ENCODE assay signal across 16 cellular contexts in the genomic region with DNA sequence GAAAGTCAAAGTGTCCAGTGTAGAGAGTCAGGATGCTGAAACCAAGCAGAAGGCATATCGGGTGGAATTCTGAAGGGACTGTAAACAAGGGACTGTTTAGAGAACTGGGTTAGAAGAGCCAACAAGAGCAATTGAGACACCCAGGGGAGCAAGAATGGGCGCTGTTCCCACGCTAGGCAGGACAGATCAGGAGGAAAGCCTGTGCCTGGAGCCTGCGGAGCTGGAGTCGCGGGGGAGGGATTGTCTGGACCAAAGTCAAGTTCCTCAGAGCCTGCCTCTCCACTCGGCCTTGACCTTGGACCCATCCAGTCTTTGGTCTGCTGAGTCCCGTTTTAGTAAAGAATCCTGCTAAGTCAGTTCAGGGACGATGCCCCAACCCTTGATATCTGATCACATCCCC. TPM values are rescaled to one million over a fixed set of nuclear protein-coding genes. Genes with fewer than 3 reads are reported as not detected.
DNase-seq lines count a peak whose midpoint lies in the region; ATAC-seq and TF ChIP-seq lines count a peak whose summit lies in the region.
"Had no signal": no experiment of that assay in that cellular context is flagged by ENCODE, and none has a peak within 500 bp of the region (broad histone marks: within the 10 kb centered on the region; RNA-seq: fewer than 3 reads in every experiment).

No MANE protein-coding gene starts in this region.

- H3K4ac ChIP-seq in neuronal stem cell (ENCODE audit: low read length), result no peak overlapping the region

- H3K36me3 Mint-ChIP-seq in activated naive CD4-positive, alpha-beta T cell treated with anti-CD3 and anti-CD28 coated beads, Interleukin-2, amount 50 U/mL, for 24 hours, result no peaks in the 10 kb centered on the region
- H3K36me3 Mint-ChIP-seq in activated CD4-positive, alpha-beta T cell treated with anti-CD3 and anti-CD28 coated beads, Interleukin-2, amount 10 ng/mL, durations not matched to agents 7 days and 5 days (ENCODE audit: low read depth), result no peaks in the 10 kb centered on the region
- H3K36me3 Mint-ChIP-seq: activated naive CD4-positive, alpha-beta T cell treated with anti-CD3 and anti-CD28 coated beads, Interleukin-2, amount 50 U/mL, for 72 hours had no signal

- H3K4me3 ChIP-seq in vagina, result no peak overlapping the region
- H3K4me3 ChIP-seq in neuronal stem cell (ENCODE audit: low read length in 2 of 2), result no peak overlapping the region
- H3K4me3 ChIP-seq: A549 had no signal

- peaks cover 5% of the 10 kb centered on the region for H3K4me1 ChIP-seq in vagina
- peaks cover 2 to 10% of the 10 kb centered on the region in 2 donors for H3K4me1 ChIP-seq in neuronal stem cell (ENCODE audit: control insufficient read depth in 2 of 2, insufficient read depth in 1 of 2, low read depth in 1 of 2, low read length in 2 of 2)
- H3K4me1 ChIP-seq: A549, Caco-2 had no signal

- no peak for DNase-seq in activated naive CD4-positive, alpha-beta T cell treated with anti-CD3 and anti-CD28 coated beads, Interleukin-2, amount 50 U/mL, for 16 hours
- DNase-seq in fibroblast of the conjunctiva (ENCODE audit: low read depth), result peak; percentile 46
- DNase-seq in omental fat pad (ENCODE audit: low spot score), result no peak
- DNase-seq in vagina (ENCODE audit: extremely low spot score in 2 of 2), result no peak
- DNase-seq in COR-L47 (lab: John Stamatoyannopoulos, UW), result no peak
- DNase-seq in neuronal stem cell (ENCODE audit: low spot score), result no peak
- no peak for DNase-seq in activated CD4-positive, alpha-beta T cell treated with anti-CD3 and anti-CD28 coated beads, Interleukin-2, amount 10 ng/mL, durations not matched to agents 7 days and 5 days
- DNase-seq: activated CD8-positive, alpha-beta memory T cell treated with anti-CD3 and anti-CD28 coated beads for 24 hours; Caco-2; glutamatergic neuron; NCI-H1930; RPMI8226; T1000 had no signal

- no peak overlapping the region for H2BK120ac ChIP-seq in neuronal stem cell (ENCODE audit: low read depth, low read length)

- H3K4me1 Mint-ChIP-seq in activated naive CD4-positive, alpha-beta T cell treated with anti-CD3 and anti-CD28 coated beads, Interleukin-2, amount 50 U/mL, for 24 hours, result peaks cover 59% of the 10 kb centered on the region
- H3K4me1 Mint-ChIP-seq in activated CD4-positive, alpha-beta T cell treated with anti-CD3 and anti-CD28 coated beads, Interleukin-2, amount 10 ng/mL, durations not matched to agents 7 days and 5 days, result peaks cover 47% of the 10 kb centered on the region

- no peak overlapping the region for H3K9ac ChIP-seq in neuronal stem cell (ENCODE audit: low read depth, low read length, poor library complexity)

- H4K8ac ChIP-seq in neuronal stem cell (ENCODE audit: low read depth, low read length), result no peak overlapping the region

- POLR2A ChIA-PET in activated CD4-positive, alpha-beta T cell treated with anti-CD3 and anti-CD28 coated beads, Interleukin-2, amount 10 ng/mL, durations not matched to agents 7 days and 5 days (lab: Charles Lee), result no interaction called here

- peak overlapping the region; percentile 42 for H3K27ac ChIP-seq in vagina
- H3K27ac ChIP-seq in neuronal stem cell (replicated peaks; ENCODE audit: low read length), result no peak overlapping the region
- H3K27ac ChIP-seq: A549 had no signal

- H3K79me1 ChIP-seq in neuronal stem cell (ENCODE audit: low read depth, low read length), result peaks cover 2% of the 10 kb centered on the region

- no peak overlapping the region for H3K18ac ChIP-seq in neuronal stem cell (ENCODE audit: low read length)

- peak overlapping the region; percentile 46 for H3K27ac Mint-ChIP-seq in activated naive CD4-positive, alpha-beta T cell treated with anti-CD3 and anti-CD28 coated beads, Interleukin-2, amount 50 U/mL, for 24 hours
- H3K27ac Mint-ChIP-seq in activated CD4-positive, alpha-beta T cell treated with anti-CD3 and anti-CD28 coated beads, Interleukin-2, amount 10 ng/mL, durations not matched to agents 7 days and 5 days, result no peak overlapping the region
- H3K27ac Mint-ChIP-seq: activated naive CD4-positive, alpha-beta T cell treated with anti-CD3 and anti-CD28 coated beads, Interleukin-2, amount 50 U/mL, for 72 hours had no signal

- WGBS in neuronal stem cell (ENCODE audit: extremely low coverage in 2 of 2, insufficient read length in 2 of 2, insufficient replicate concordance in 1 of 2), 2 donors, result no CpG with 5 or more reads among the region's 9 CpGs

- no peak for TF ChIP-seq POLR2A in vagina (IDR thresholded peaks at IDR 0.05)

- H3K9me3 Mint-ChIP-seq in activated naive CD4-positive, alpha-beta T cell treated with anti-CD3 and anti-CD28 coated beads, Interleukin-2, amount 50 U/mL, for 24 hours, result no peaks in the 10 kb centered on the region
- no peaks in the 10 kb centered on the region for H3K9me3 Mint-ChIP-seq in activated CD4-positive, alpha-beta T cell treated with anti-CD3 and anti-CD28 coated beads, Interleukin-2, amount 10 ng/mL, durations not matched to agents 7 days and 5 days
- H3K9me3 Mint-ChIP-seq: activated naive CD4-positive, alpha-beta T cell treated with anti-CD3 and anti-CD28 coated beads, Interleukin-2, amount 50 U/mL, for 72 hours had no signal

- intact Hi-C loops in vagina (cut with DNase I), result no loop called here

- no peak overlapping the region for H4K91ac ChIP-seq in neuronal stem cell (ENCODE audit: low read depth, low read length, poor library complexity)

- no peaks in the 10 kb centered on the region for H3K9me3 ChIP-seq in vagina
- no peaks in the 10 kb centered on the region for H3K9me3 ChIP-seq in neuronal stem cell (replicated peaks in 1 of 2; ENCODE audit: control insufficient read depth in 2 of 2, insufficient read depth in 1 of 2, low read depth in 1 of 2, low read length in 2 of 2)
- H3K9me3 ChIP-seq: A549, Caco-2 had no signal

- CTCF ChIA-PET in activated CD4-positive, alpha-beta T cell treated with anti-CD3 and anti-CD28 coated beads, Interleukin-2, amount 10 ng/mL, durations not matched to agents 7 days and 5 days (lab: Charles Lee), result interaction anchor here (0.9 to 1.0 kb wide), 2 partner anchors 11 to 93 kb away, joined by 3 read pairs; no protein-coding TSS in a partner anchor

- TF ChIP-seq CTCF in omental fat pad (IDR thresholded peaks at IDR 0.05) (no peak), vagina (IDR thresholded peaks at IDR 0.05) (no peak)

- H2BK12ac ChIP-seq in neuronal stem cell (ENCODE audit: low read length), result no peak overlapping the region

- no peak overlapping the region for H3K14ac ChIP-seq in neuronal stem cell (ENCODE audit: low read length)

- no peak overlapping the region for H2AFZ ChIP-seq in neuronal stem cell (ENCODE audit: low read length)

- H3K27me3 ChIP-seq in vagina, result no peaks in the 10 kb centered on the region
- H3K27me3 ChIP-seq in neuronal stem cell (ENCODE audit: control insufficient read depth in 3 of 3, insufficient read depth in 3 of 3, low read depth in 1 of 3, low read length in 3 of 3), result no peaks in the 10 kb centered on the region

- H3K36me3 ChIP-seq in vagina (no peaks in the 10 kb centered on the region), neuronal stem cell (replicated peaks in 1 of 2; ENCODE audit: control insufficient read depth in 2 of 2, insufficient read depth in 2 of 2, low read length in 2 of 2) (no peaks in the 10 kb centered on the region)

- no peak overlapping the region for H2BK15ac ChIP-seq in neuronal stem cell (ENCODE audit: low read length)

- no peak overlapping the region for H3K4me2 ChIP-seq in neuronal stem cell (ENCODE audit: insufficient read depth, low read length, poor library complexity, severe bottlenecking)
- H3K4me2 ChIP-seq: A549 had no signal

- H3K4me3 Mint-ChIP-seq in activated naive CD4-positive, alpha-beta T cell treated with anti-CD3 and anti-CD28 coated beads, Interleukin-2, amount 50 U/mL, for 24 hours, result no peak overlapping the region
- H3K4me3 Mint-ChIP-seq in activated CD4-positive, alpha-beta T cell treated with anti-CD3 and anti-CD28 coated beads, Interleukin-2, amount 10 ng/mL, durations not matched to agents 7 days and 5 days, result no peak overlapping the region

- no peak overlapping the region for H2AK5ac ChIP-seq in neuronal stem cell (ENCODE audit: low read depth, low read length)

- no peaks in the 10 kb centered on the region for H3K27me3 Mint-ChIP-seq in activated naive CD4-positive, alpha-beta T cell treated with anti-CD3 and anti-CD28 coated beads, Interleukin-2, amount 50 U/mL, for 24 hours
- peaks cover 26% of the 10 kb centered on the region for H3K27me3 Mint-ChIP-seq in activated CD4-positive, alpha-beta T cell treated with anti-CD3 and anti-CD28 coated beads, Interleukin-2, amount 10 ng/mL, durations not matched to agents 7 days and 5 days

- H3K23ac ChIP-seq in neuronal stem cell (ENCODE audit: low read depth, low read length, poor library complexity), result no peak overlapping the region

- H2BK5ac ChIP-seq in neuronal stem cell (ENCODE audit: low read length), result no peak overlapping the region

- peak; percentile 78 for ATAC-seq in omental fat pad (ENCODE audit: low FRiP score)
- ATAC-seq: A549; activated naive CD4-positive, alpha-beta T cell treated with anti-CD3 and anti-CD28 coated beads, Interleukin-2, amount 50 U/mL, for 72 hours had no signal

RNA-seq across cellular contexts. Expression of gene KLHL36, which starts 14.7 kb away (rescaled TPM):
- total RNA-seq in omental fat pad, result 10 to 100 TPM; 60.0 to 72.2 (median 65.8) TPM
- 39.3 TPM for total RNA-seq in vagina
- 7.4 TPM for polyA plus RNA-seq in neuronal stem cell (2013, experiment 1 of 2)
- 8.0 TPM for polyA plus RNA-seq in neuronal stem cell (2013, experiment 2 of 2)
- 10 to 100 TPM; 37.5 to 46.2 TPM for total RNA-seq in activated CD4-positive, alpha-beta T cell treated with anti-CD3 and anti-CD28 coated beads, Interleukin-2, amount 10 ng/mL, durations not matched to agents 7 days and 5 days

RNA-seq across cellular contexts. Expression of gene COTL1, which starts 15.7 kb away (rescaled TPM):
- total RNA-seq in omental fat pad, result 10 to 100 TPM; 55.3 to 95.1 (median 78.4) TPM
- 67.8 TPM for total RNA-seq in vagina
- polyA plus RNA-seq in neuronal stem cell (2013, experiment 1 of 2), result 222 TPM
- 221 TPM for polyA plus RNA-seq in neuronal stem cell (2013, experiment 2 of 2)
- 100 to 1,000 TPM; 780 to 845 TPM for total RNA-seq in activated CD4-positive, alpha-beta T cell treated with anti-CD3 and anti-CD28 coated beads, Interleukin-2, amount 10 ng/mL, durations not matched to agents 7 days and 5 days

Comparison
In these comparisons a context has a peak if more than half of its experiments do, and no peak if none do; other contexts are left out.
1. RNA of gene COTL1, which starts 15.7 kb away (total RNA-seq): 780 to 845 TPM in activated CD4-positive, alpha-beta T cell treated with anti-CD3 and anti-CD28 coated beads, Interleukin-2, amount 10 ng/mL, durations not matched to agents 7 days and 5 days; 55.3 to 95.1 TPM in omental fat pad and 67.8 TPM in vagina (single experiment); every median in the first group is over 4 times any median in the second.